22 cellular contexts compared by ENCODE assay signal in genomic region chr7:24847754-24848153, GRCh38.
"Had no signal": no experiment of that assay in that cellular context is flagged by ENCODE, and none has a peak within 500 bp of the region (broad histone marks: within the 10 kb centered on the region; RNA-seq: fewer than 3 reads in every experiment).

No MANE protein-coding gene starts in this region.

- H3K27ac ChIP-seq: brain microvascular endothelial cell, cardiac muscle cell, SK-N-MC, WERI-Rb-1 had no signal

- H3K9me3 ChIP-seq: MG63 had no signal

- DNase-seq: activated CD4-positive, alpha-beta T cell treated with anti-CD3 and anti-CD28 coated beads for 36 hours; activated CD4-positive, alpha-beta T cell treated with anti-CD3 and anti-CD28 coated beads, Interleukin-2, amount 50 U/mL, for 1 hour; activated CD8-positive, alpha-beta memory T cell treated with anti-CD3 and anti-CD28 coated beads, Interleukin-2, amount 50 U/mL, for 4 hours; activated CD8-positive, alpha-beta T cell treated with anti-CD3 and anti-CD28 coated beads for 36 hours; activated gamma-delta T cell treated with Interleukin-2 at 50 U/mL for 16 hours; activated naive CD4-positive, alpha-beta T cell treated with anti-CD3 and anti-CD28 coated beads, Interleukin-2, amount 10 ng/mL, durations not matched to agents 7 days and 5 days; activated naive CD8-positive, alpha-beta T cell treated with anti-CD3 and anti-CD28 coated beads for 36 hours; activated T-cell treated with anti-CD3 and anti-CD28 coated beads, Interleukin-2, amount 50 U/mL, for 72 hours; brain microvascular endothelial cell; MG63; MV-4-11; NCI-H1092 treated with DMSO at 0.1 percent for 48 hours; NCI-H1436 treated with DMSO at 0.1 percent for 48 hours; NCI-H187 treated with DMSO at 0.1 percent for 48 hours; NCI-H2081 treated with DMSO at 0.1 percent for 48 hours; NCI-H446; NCI-H524; T-helper 1 cell; WERI-Rb-1 had no signal

- H3K27me3 ChIP-seq: brain microvascular endothelial cell, cardiac muscle cell, MG63 had no signal

- H3K4me3 ChIP-seq: cardiac muscle cell, MG63, SK-N-MC had no signal

- H3K36me3 ChIP-seq: cardiac muscle cell, WERI-Rb-1 had no signal

- ATAC-seq: activated CD4-positive, alpha-beta T cell treated with anti-CD3 and anti-CD28 coated beads for 36 hours; activated CD8-positive, alpha-beta T cell treated with anti-CD3 and anti-CD28 coated beads for 36 hours; activated T-cell treated with anti-CD3 and anti-CD28 coated beads, Interleukin-2, amount 50 U/mL, for 72 hours; Right ventricle myocardium inferior had no signal
